Comparison of ENCODE assay signal across 17 cellular contexts in genomic region chr3:63042866-63043265, GRCh38.
"Had no signal": no experiment of that assay in that cellular context is flagged by ENCODE, and none has a peak within 500 bp of the region (broad histone marks: within the 10 kb centered on the region; RNA-seq: fewer than 3 reads in every experiment).

No MANE protein-coding gene starts in this region.

- H3K4me3 ChIP-seq: SJSA1, SK-N-MC had no signal

- H3K27ac ChIP-seq: KMS-11, SJSA1, SK-N-MC had no signal

- ATAC-seq: HepG2 had no signal

- DNase-seq: IMR-90, Kasumi-1, MM.1S, NCI-H1092 treated with DMSO at 0.1 percent for 48 hours, NCI-H1436, NCI-H187, NCI-H2081 treated with DMSO at 0.1 percent for 48 hours, NCI-H2227 treated with DMSO at 0.1 percent for 48 hours, NCI-H524, NCI-H526 treated with DMSO at 0.1 percent for 48 hours, NCI-H774, Right ventricle myocardium superior, SIG-M5 had no signal
